26 cellular contexts compared by ENCODE assay signal in genomic region chr16:89104303-89104702, GRCh38.
"Had no signal": no experiment of that assay in that cellular context is flagged by ENCODE, and none has a peak within 500 bp of the region (broad histone marks: within the 10 kb centered on the region; RNA-seq: fewer than 3 reads in every experiment).

No MANE protein-coding gene starts in this region.

- H3K9me3 Mint-ChIP-seq: activated naive CD4-positive, alpha-beta T cell treated with anti-CD3 and anti-CD28 coated beads, Interleukin-2, amount 10 ng/mL, durations not matched to agents 7 days and 5 days; activated naive CD8-positive, alpha-beta T cell treated with anti-CD3 and anti-CD28 coated beads for 36 hours; activated T-cell treated with anti-CD3 and anti-CD28 coated beads, Interleukin-2, amount 50 U/mL, for 4 hours; activated T-helper 17 cell treated with anti-CD3 and anti-CD28 coated beads, Interleukin-2, amount 50 U/mL, for 72 hours had no signal

- H3K27me3 Mint-ChIP-seq: activated CD8-positive, alpha-beta memory T cell treated with anti-CD3 and anti-CD28 coated beads, Interleukin-2, amount 10 ng/mL, durations not matched to agents 7 days and 5 days; activated naive CD4-positive, alpha-beta T cell treated with anti-CD3 and anti-CD28 coated beads, Interleukin-2, amount 10 ng/mL, durations not matched to agents 7 days and 5 days; activated naive CD8-positive, alpha-beta T cell treated with anti-CD3 and anti-CD28 coated beads for 36 hours; activated T-helper 17 cell treated with anti-CD3 and anti-CD28 coated beads, Interleukin-2, amount 50 U/mL, for 72 hours had no signal

- H3K27ac Mint-ChIP-seq: activated CD8-positive, alpha-beta memory T cell treated with anti-CD3 and anti-CD28 coated beads, Interleukin-2, amount 10 ng/mL, durations not matched to agents 7 days and 5 days; activated naive CD4-positive, alpha-beta T cell treated with anti-CD3 and anti-CD28 coated beads, Interleukin-2, amount 10 ng/mL, durations not matched to agents 7 days and 5 days; activated naive CD8-positive, alpha-beta T cell treated with anti-CD3 and anti-CD28 coated beads for 36 hours; activated T-helper 17 cell treated with anti-CD3 and anti-CD28 coated beads, Interleukin-2, amount 50 U/mL, for 72 hours had no signal

- H3K4me3 ChIP-seq: cardiac muscle cell, SJCRH30 had no signal

- DNase-seq: activated CD4-positive, alpha-beta T cell treated with anti-CD3 and anti-CD28 coated beads for 4 hours; activated CD4-positive, alpha-beta T cell treated with anti-CD3 and anti-CD28 coated beads, Interleukin-2, amount 50 U/mL, for 4 hours; activated CD8-positive, alpha-beta memory T cell treated with anti-CD3 and anti-CD28 coated beads, Interleukin-2, amount 10 ng/mL, durations not matched to agents 7 days and 5 days; activated gamma-delta T cell treated with Interleukin-2 at 50 U/mL for 16 hours; activated naive CD8-positive, alpha-beta T cell treated with anti-CD3 and anti-CD28 coated beads for 36 hours; activated T-cell treated with anti-CD3 and anti-CD28 coated beads, Interleukin-2, amount 50 U/mL, for 4 hours; brain microvascular endothelial cell; IMR-90; KG1; MV-4-11; NCI-H1092 treated with DMSO at 0.1 percent for 48 hours; NCI-H1417 treated with DMSO at 0.1 percent for 48 hours; NCI-H1694; NCI-H2029; NCI-H2107; NCI-H345; NCI-H510A; NCI-H526 treated with DMSO at 0.1 percent for 48 hours; NCI-H82; SJCRH30; SK-N-SH; SW 1271 had no signal

- ATAC-seq: activated CD4-positive, CD25-positive, alpha-beta regulatory T cell treated with anti-CD3 and anti-CD28 coated beads, Interleukin-2, amount 50 U/mL, for 24 hours; activated CD8-positive, alpha-beta memory T cell treated with anti-CD3 and anti-CD28 coated beads, Interleukin-2, amount 10 ng/mL, durations not matched to agents 7 days and 5 days; activated T-cell treated with anti-CD3 and anti-CD28 coated beads, Interleukin-2, amount 50 U/mL, for 4 hours; activated T-helper 17 cell treated with anti-CD3 and anti-CD28 coated beads, Interleukin-2, amount 50 U/mL, for 72 hours had no signal

- H3K4me3 Mint-ChIP-seq: activated CD8-positive, alpha-beta memory T cell treated with anti-CD3 and anti-CD28 coated beads, Interleukin-2, amount 10 ng/mL, durations not matched to agents 7 days and 5 days; activated naive CD4-positive, alpha-beta T cell treated with anti-CD3 and anti-CD28 coated beads, Interleukin-2, amount 10 ng/mL, durations not matched to agents 7 days and 5 days; activated naive CD8-positive, alpha-beta T cell treated with anti-CD3 and anti-CD28 coated beads for 36 hours; activated T-cell treated with anti-CD3 and anti-CD28 coated beads, Interleukin-2, amount 50 U/mL, for 4 hours; activated T-helper 17 cell treated with anti-CD3 and anti-CD28 coated beads, Interleukin-2, amount 50 U/mL, for 72 hours had no signal
